Comparison of ENCODE assay signal across 18 cellular contexts in genomic region chr15:58605931-58606330, GRCh38.
DNase-seq lines count a peak whose midpoint lies in the region; ATAC-seq and TF ChIP-seq lines count a peak whose summit lies in the region.
"Had no signal": no experiment of that assay in that cellular context is flagged by ENCODE, and none has a peak within 500 bp of the region (broad histone marks: within the 10 kb centered on the region; RNA-seq: fewer than 3 reads in every experiment).

No MANE protein-coding gene starts in this region.

- H3K27me3 Mint-ChIP-seq in Calu3 (ENCODE audit: unreplicated experiment) (no peaks in the 10 kb centered on the region), type B pancreatic cell (no peaks in the 10 kb centered on the region)
- H3K27me3 Mint-ChIP-seq: CD8-positive, alpha-beta memory T cell had no signal

- DNase-seq in Calu3 (no peak), PC-3 (no peak), epidermal melanocyte (ENCODE audit: insufficient read length, low spot score) (peak; percentile 21), type B pancreatic cell (ENCODE audit: extremely low spot score, unreplicated experiment) (no peak), dorsolateral prefrontal cortex (no peak), NCI-H2171 (lab: John Stamatoyannopoulos, UW) (no peak), cardiac septum (ENCODE audit: low spot score) (no peak)
- DNase-seq: CD8-positive, alpha-beta memory T cell; DMS79 treated with DMSO at 0.1 percent for 48 hours; HFFc6; MM.1S; NCI-H1092; NCI-H146; NCI-H2081; NK-92 treated with Interleukin-12 subunit alpha and Interleukin-12 subunit beta, amount 100 ng/mL, for 24 hours; RPMI8226; SIG-M5 had no signal

- no peak for TF ChIP-seq CTCF in Calu3 (IDR thresholded peaks at IDR 0.05; ENCODE audit: unreplicated experiment)
- TF ChIP-seq CTCF in PC-3 (conservative IDR thresholded peaks at IDR 0.05; ENCODE audit: low read depth, low read length), result no peak
- no peak for TF ChIP-seq CTCF in type B pancreatic cell (conservative IDR thresholded peaks at IDR 0.05)
- no peak for TF ChIP-seq CTCF in dorsolateral prefrontal cortex (IDR thresholded peaks at IDR 0.05 in 54 of 56, conservative IDR thresholded peaks at IDR 0.05 in 2 of 56; ENCODE audit: low read depth in 1 of 56, partially characterized antibody in 56 of 56)

- no peak for ATAC-seq in PC-3

- H3K27me3 ChIP-seq in PC-3 (ENCODE audit: low read length) (no peaks in the 10 kb centered on the region), dorsolateral prefrontal cortex (no peaks in the 10 kb centered on the region)
- H3K27me3 ChIP-seq: BLaER1 treated with 17β-estradiol and CSF1 and Interleukin-3, amounts not matched to agents 10 nM and 100 nM had no signal

- H3K4me3 Mint-ChIP-seq in Calu3 (ENCODE audit: low read depth, unreplicated experiment), result no peak overlapping the region
- no peak overlapping the region for H3K4me3 Mint-ChIP-seq in type B pancreatic cell
- H3K4me3 Mint-ChIP-seq: HFFc6 had no signal

- CTCF ChIA-PET in Calu3 (lab: Charles Lee) (interaction anchor here (0.5 kb wide), 1 partner anchor 167 kb away, joined by 3 read pairs; no protein-coding TSS in a partner anchor), PC-3 (lab: Charles Lee) (no interaction called here)

- H3K36me3 ChIP-seq in PC-3 (ENCODE audit: low read depth, low read length), result peaks cover 4% of the 10 kb centered on the region; the same call in 1 of the 2 replicates

- H4K20me1 ChIP-seq in PC-3 (ENCODE audit: low read length), result no peaks in the 10 kb centered on the region

- H3K27ac Mint-ChIP-seq in Calu3 (ENCODE audit: unreplicated experiment) (peak overlapping the region; percentile 52), type B pancreatic cell (peak overlapping the region; percentile 44)
- H3K27ac Mint-ChIP-seq: HFFc6 had no signal

- H3K4me3 ChIP-seq in PC-3 (ENCODE audit: low read length), result no peak overlapping the region
- H3K4me3 ChIP-seq in dorsolateral prefrontal cortex, result no peak overlapping the region
- H3K4me3 ChIP-seq: BLaER1 treated with 17β-estradiol and CSF1 and Interleukin-3, amounts not matched to agents 10 nM and 100 nM had no signal

- H3K4me1 Mint-ChIP-seq in Calu3 (ENCODE audit: low read depth, unreplicated experiment), result peaks cover 69% of the 10 kb centered on the region
- no peaks in the 10 kb centered on the region for H3K4me1 Mint-ChIP-seq in type B pancreatic cell (ENCODE audit: unreplicated experiment)

- H3K79me2 ChIP-seq in PC-3 (ENCODE audit: low read length), result no peaks in the 10 kb centered on the region

- peaks cover 29% of the 10 kb centered on the region for H3K4me1 ChIP-seq in PC-3 (ENCODE audit: insufficient read depth, low read length)

- no TSS peak for BruUV-seq in Calu3 (replicated peaks; lab: Mats Ljungman, UMichigan)
- no TSS peak for BruUV-seq in PC-3 (replicated peaks; lab: Mats Ljungman, UMichigan)

- no peak overlapping the region for H3K4me2 ChIP-seq in PC-3 (ENCODE audit: low read length)

- POLR2A ChIA-PET in PC-3 (lab: Charles Lee; ENCODE audit: unreplicated experiment), result no interaction called here

- H3K9me3 ChIP-seq in PC-3 (ENCODE audit: low read length), result no peaks in the 10 kb centered on the region

- H3K9ac ChIP-seq in PC-3 (ENCODE audit: low read length), result no peak overlapping the region
- H3K9ac ChIP-seq: BLaER1 treated with 17β-estradiol and CSF1 and Interleukin-3, amounts not matched to agents 10 nM and 100 nM had no signal

- H3K36me3 Mint-ChIP-seq in Calu3 (ENCODE audit: insufficient read depth, unreplicated experiment) (peaks cover 31% of the 10 kb centered on the region), type B pancreatic cell (peaks cover 65% of the 10 kb centered on the region)

- no peak overlapping the region for H2AFZ ChIP-seq in PC-3 (ENCODE audit: low read length)

- H3K9me3 Mint-ChIP-seq in Calu3 (ENCODE audit: low read depth, unreplicated experiment), result no peaks in the 10 kb centered on the region
- peaks cover 5% of the 10 kb centered on the region for H3K9me3 Mint-ChIP-seq in type B pancreatic cell
- H3K9me3 Mint-ChIP-seq: CD8-positive, alpha-beta memory T cell; HFFc6 had no signal

- H3F3A ChIP-seq in PC-3 (ENCODE audit: low read length, unreplicated experiment), result no peaks in the 10 kb centered on the region

- peak overlapping the region; percentile 8; the same call in 1 of the 2 replicates for H3K27ac ChIP-seq in PC-3 (ENCODE audit: low read length)
- no peak overlapping the region for H3K27ac ChIP-seq in dorsolateral prefrontal cortex

- intact Hi-C loops in Calu3 (cut with micrococcal nuclease; ENCODE audit: unreplicated experiment), result loop anchor here (2.0 kb wide), 1 partner anchor 275 kb away; no protein-coding TSS in a partner anchor
- intact Hi-C loops in PC-3 (cut with micrococcal nuclease), result loop anchor here (10.0 kb wide), 2 partner anchors 241 to 331 kb away; no protein-coding TSS in a partner anchor
- intact Hi-C loops in dorsolateral prefrontal cortex (cut with DNase I), result no loop called here
- intact Hi-C loops in cardiac septum (cut with DNase I), result no loop called here

- no peaks in the 10 kb centered on the region for H3K9me2 ChIP-seq in PC-3 (replicated peaks; ENCODE audit: low read length)

Comparison
In these comparisons a context has a peak if more than half of its experiments do, and no peak if none do; other contexts are left out.
1. intact Hi-C loops: an anchor here in Calu3 (2.0 kb wide) and PC-3 (10.0 kb wide); none called in dorsolateral prefrontal cortex and cardiac septum.